ENCODE assay signal across 1 cellular context in the genomic region with DNA sequence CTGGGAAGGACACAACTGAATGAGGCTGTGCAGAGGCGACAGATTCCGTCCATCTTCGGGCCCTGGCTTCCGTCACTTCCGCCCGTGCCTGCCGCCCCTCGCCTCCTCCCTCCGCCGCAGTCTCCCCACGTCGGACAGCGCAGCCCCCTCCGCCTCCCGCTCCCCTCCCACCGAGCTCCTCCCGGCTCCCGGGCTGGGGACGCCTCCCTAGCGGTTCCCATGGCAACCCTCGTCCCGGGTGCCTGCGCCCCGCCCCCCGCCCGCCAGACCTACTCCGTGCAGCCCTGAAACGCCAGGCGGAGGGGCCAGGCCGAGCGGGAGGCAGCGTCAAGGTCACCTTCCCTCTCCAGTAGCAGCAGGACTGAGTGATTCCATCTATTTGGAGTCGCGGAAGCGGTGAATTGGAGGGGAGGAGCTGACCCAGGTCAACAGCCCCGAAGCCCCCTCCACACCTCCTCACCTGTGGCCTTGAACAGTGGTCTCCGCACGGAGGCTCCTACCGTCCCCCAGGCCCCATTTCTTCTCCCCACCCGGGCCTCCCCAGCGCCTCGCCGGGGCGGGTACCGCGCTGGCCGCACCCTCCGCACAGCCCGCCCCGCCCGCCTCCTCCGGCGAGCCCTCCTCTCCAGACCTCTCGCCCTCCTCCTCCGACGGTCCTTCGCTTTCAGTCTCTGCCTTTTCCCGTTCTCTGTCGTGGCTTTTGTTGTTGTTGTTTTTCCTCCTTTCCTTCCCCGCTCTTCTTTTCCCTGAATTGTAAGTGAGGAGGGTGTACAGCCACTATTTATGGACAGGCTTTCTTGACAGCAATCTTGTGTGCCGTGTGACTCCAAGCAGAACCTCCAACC.
TF ChIP-seq lines count a peak whose summit lies in the region.

No MANE protein-coding gene starts in this region.

TF ChIP-seq in K562, 482 proteins besides CTCF, POLR2A, EP300 and RAD21 (continued from another document and continues in another):
- TF ChIP-seq, protein P1, sequence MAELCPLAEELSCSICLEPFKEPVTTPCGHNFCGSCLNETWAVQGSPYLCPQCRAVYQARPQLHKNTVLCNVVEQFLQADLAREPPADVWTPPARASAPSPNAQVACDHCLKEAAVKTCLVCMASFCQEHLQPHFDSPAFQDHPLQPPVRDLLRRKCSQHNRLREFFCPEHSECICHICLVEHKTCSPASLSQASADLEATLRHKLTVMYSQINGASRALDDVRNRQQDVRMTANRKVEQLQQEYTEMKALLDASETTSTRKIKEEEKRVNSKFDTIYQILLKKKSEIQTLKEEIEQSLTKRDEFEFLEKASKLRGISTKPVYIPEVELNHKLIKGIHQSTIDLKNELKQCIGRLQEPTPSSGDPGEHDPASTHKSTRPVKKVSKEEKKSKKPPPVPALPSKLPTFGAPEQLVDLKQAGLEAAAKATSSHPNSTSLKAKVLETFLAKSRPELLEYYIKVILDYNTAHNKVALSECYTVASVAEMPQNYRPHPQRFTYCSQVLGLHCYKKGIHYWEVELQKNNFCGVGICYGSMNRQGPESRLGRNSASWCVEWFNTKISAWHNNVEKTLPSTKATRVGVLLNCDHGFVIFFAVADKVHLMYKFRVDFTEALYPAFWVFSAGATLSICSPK (IDR thresholded peaks at IDR 0.05; ENCODE audit: borderline replicate concordance), result no peak; the same call in 1 of the 2 replicates
- TF ChIP-seq NFIC (IDR thresholded peaks at IDR 0.05) (peak; percentile 64), SRSF9 (IDR thresholded peaks at IDR 0.05; ENCODE audit: borderline replicate concordance, low read depth, low read length) (no peak), ZNF263 (CRISPR knock-in tag; IDR thresholded peaks at IDR 0.05; ENCODE audit: borderline replicate concordance) (peak; percentile 90), BMI1 (IDR thresholded peaks at IDR 0.05; ENCODE audit: low read length) (peak; percentile 86), ZNF184 (CRISPR knock-in tag; IDR thresholded peaks at IDR 0.05) (no peak), POLR2B (IDR thresholded peaks at IDR 0.05; ENCODE audit: low read depth, partially characterized antibody) (peak; percentile 86), TAF9B (IDR thresholded peaks at IDR 0.05; ENCODE audit: partially characterized antibody) (peak; percentile 49), KDM5B (IDR thresholded peaks at IDR 0.05; ENCODE audit: insufficient replicate concordance, low read depth, low read length) (peak; percentile 67), ATF7 (IDR thresholded peaks at IDR 0.05) (peak; percentile 53; the same call in 1 of the 2 replicates), SRSF1 (IDR thresholded peaks at IDR 0.05; ENCODE audit: low read depth, low read length) (no peak), HDAC6 (IDR thresholded peaks at IDR 0.05; ENCODE audit: low read depth, low read length) (no peak), SUPT5H (IDR thresholded peaks at IDR 0.05) (peak; percentile 80), PML (IDR thresholded peaks at IDR 0.05; ENCODE audit: low read length) (peak; percentile 33; the same call in 1 of the 2 replicates), FOXM1 (IDR thresholded peaks at IDR 0.05; ENCODE audit: low read depth) (peak; percentile 23; the same call in 1 of the 2 replicates), FOXM1 (CRISPR knock-in tag; IDR thresholded peaks at IDR 0.05; ENCODE audit: low read depth) (no peak), TAF7 (tag; IDR thresholded peaks at IDR 0.05) (peak; percentile 81), MCM3 (IDR thresholded peaks at IDR 0.05) (peak; percentile 98; the same call in 1 of the 2 replicates), ZFP30 (CRISPR knock-in tag; IDR thresholded peaks at IDR 0.05; ENCODE audit: borderline replicate concordance) (no peak), GTF2E2 (tag; IDR thresholded peaks at IDR 0.05) (0 out of 2 replicates have a peak, but pooled peaks have one; percentile 39), CREB1 (IDR thresholded peaks at IDR 0.05) (peak; percentile 71), CREB1 (CRISPR knock-in tag; IDR thresholded peaks at IDR 0.05) (peak; percentile 78), GABPB1 (CRISPR knock-in tag; IDR thresholded peaks at IDR 0.05) (peak; percentile 93), PHTF2 (CRISPR knock-in tag; IDR thresholded peaks at IDR 0.05) (no peak), SIN3B (IDR thresholded peaks at IDR 0.05; ENCODE audit: low read depth) (peak; percentile 34; the same call in 1 of the 2 replicates), ZKSCAN1 (IDR thresholded peaks at IDR 0.05; ENCODE audit: low read depth, low read length) (peak; percentile 97), SOX6 (IDR thresholded peaks at IDR 0.05) (peak; percentile 26; the same call in 1 of the 2 replicates), SIN3A (IDR thresholded peaks at IDR 0.05; ENCODE audit: borderline replicate concordance in 2 of 2, control insufficient read depth in 1 of 2, low read depth in 2 of 2, low read length in 2 of 2) (peak; percentile 68 to 71; a peak in 2 of 4 replicates)
- TF ChIP-seq, protein P2, sequence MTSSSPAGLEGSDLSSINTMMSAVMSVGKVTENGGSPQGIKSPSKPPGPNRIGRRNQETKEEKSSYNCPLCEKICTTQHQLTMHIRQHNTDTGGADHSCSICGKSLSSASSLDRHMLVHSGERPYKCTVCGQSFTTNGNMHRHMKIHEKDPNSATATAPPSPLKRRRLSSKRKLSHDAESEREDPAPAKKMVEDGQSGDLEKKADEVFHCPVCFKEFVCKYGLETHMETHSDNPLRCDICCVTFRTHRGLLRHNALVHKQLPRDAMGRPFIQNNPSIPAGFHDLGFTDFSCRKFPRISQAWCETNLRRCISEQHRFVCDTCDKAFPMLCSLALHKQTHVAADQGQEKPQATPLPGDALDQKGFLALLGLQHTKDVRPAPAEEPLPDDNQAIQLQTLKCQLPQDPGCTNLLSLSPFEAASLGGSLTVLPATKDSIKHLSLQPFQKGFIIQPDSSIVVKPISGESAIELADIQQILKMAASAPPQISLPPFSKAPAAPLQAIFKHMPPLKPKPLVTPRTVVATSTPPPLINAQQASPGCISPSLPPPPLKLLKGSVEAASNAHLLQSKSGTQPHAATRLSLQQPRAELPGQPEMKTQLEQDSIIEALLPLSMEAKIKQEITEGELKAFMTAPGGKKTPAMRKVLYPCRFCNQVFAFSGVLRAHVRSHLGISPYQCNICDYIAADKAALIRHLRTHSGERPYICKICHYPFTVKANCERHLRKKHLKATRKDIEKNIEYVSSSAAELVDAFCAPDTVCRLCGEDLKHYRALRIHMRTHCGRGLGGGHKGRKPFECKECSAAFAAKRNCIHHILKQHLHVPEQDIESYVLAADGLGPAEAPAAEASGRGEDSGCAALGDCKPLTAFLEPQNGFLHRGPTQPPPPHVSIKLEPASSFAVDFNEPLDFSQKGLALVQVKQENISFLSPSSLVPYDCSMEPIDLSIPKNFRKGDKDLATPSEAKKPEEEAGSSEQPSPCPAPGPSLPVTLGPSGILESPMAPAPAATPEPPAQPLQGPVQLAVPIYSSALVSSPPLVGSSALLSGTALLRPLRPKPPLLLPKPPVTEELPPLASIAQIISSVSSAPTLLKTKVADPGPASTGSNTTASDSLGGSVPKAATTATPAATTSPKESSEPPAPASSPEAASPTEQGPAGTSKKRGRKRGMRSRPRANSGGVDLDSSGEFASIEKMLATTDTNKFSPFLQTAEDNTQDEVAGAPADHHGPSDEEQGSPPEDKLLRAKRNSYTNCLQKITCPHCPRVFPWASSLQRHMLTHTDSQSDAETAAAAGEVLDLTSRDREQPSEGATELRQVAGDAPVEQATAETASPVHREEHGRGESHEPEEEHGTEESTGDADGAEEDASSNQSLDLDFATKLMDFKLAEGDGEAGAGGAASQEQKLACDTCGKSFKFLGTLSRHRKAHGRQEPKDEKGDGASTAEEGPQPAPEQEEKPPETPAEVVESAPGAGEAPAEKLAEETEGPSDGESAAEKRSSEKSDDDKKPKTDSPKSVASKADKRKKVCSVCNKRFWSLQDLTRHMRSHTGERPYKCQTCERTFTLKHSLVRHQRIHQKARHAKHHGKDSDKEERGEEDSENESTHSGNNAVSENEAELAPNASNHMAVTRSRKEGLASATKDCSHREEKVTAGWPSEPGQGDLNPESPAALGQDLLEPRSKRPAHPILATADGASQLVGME (CRISPR knock-in tag; IDR thresholded peaks at IDR 0.05), result 0 out of 2 replicates have a peak, but pooled peaks have one; percentile 16
- TF ChIP-seq, protein P3, sequence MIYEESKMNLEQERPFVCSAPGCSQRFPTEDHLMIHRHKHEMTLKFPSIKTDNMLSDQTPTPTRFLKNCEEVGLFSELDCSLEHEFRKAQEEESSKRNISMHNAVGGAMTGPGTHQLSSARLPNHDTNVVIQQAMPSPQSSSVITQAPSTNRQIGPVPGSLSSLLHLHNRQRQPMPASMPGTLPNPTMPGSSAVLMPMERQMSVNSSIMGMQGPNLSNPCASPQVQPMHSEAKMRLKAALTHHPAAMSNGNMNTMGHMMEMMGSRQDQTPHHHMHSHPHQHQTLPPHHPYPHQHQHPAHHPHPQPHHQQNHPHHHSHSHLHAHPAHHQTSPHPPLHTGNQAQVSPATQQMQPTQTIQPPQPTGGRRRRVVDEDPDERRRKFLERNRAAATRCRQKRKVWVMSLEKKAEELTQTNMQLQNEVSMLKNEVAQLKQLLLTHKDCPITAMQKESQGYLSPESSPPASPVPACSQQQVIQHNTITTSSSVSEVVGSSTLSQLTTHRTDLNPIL (CRISPR knock-in tag; IDR thresholded peaks at IDR 0.05), result no peak
- TF ChIP-seq, protein P4, sequence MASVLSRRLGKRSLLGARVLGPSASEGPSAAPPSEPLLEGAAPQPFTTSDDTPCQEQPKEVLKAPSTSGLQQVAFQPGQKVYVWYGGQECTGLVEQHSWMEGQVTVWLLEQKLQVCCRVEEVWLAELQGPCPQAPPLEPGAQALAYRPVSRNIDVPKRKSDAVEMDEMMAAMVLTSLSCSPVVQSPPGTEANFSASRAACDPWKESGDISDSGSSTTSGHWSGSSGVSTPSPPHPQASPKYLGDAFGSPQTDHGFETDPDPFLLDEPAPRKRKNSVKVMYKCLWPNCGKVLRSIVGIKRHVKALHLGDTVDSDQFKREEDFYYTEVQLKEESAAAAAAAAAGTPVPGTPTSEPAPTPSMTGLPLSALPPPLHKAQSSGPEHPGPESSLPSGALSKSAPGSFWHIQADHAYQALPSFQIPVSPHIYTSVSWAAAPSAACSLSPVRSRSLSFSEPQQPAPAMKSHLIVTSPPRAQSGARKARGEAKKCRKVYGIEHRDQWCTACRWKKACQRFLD (CRISPR knock-in tag; IDR thresholded peaks at IDR 0.05), result peak; percentile 44; the same call in 1 of the 2 replicates
- TF ChIP-seq, protein P5, sequence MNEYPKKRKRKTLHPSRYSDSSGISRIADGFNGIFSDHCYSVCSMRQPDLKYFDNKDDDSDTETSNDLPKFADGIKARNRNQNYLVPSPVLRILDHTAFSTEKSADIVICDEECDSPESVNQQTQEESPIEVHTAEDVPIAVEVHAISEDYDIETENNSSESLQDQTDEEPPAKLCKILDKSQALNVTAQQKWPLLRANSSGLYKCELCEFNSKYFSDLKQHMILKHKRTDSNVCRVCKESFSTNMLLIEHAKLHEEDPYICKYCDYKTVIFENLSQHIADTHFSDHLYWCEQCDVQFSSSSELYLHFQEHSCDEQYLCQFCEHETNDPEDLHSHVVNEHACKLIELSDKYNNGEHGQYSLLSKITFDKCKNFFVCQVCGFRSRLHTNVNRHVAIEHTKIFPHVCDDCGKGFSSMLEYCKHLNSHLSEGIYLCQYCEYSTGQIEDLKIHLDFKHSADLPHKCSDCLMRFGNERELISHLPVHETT (CRISPR knock-in tag; conservative IDR thresholded peaks at IDR 0.05 in 1 of 2, IDR thresholded peaks at IDR 0.05 in 1 of 2), result peak in 1 of 2 experiments; percentile 80; a peak in 2 of 4 replicates
- TF ChIP-seq, protein P6, sequence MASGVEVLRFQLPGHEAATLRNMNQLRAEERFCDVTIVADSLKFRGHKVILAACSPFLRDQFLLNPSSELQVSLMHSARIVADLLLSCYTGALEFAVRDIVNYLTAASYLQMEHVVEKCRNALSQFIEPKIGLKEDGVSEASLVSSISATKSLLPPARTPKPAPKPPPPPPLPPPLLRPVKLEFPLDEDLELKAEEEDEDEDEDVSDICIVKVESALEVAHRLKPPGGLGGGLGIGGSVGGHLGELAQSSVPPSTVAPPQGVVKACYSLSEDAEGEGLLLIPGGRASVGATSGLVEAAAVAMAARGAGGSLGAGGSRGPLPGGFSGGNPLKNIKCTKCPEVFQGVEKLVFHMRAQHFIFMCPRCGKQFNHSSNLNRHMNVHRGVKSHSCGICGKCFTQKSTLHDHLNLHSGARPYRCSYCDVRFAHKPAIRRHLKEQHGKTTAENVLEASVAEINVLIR (CRISPR knock-in tag; IDR thresholded peaks at IDR 0.05), result no peak
- TF ChIP-seq, protein P7, sequence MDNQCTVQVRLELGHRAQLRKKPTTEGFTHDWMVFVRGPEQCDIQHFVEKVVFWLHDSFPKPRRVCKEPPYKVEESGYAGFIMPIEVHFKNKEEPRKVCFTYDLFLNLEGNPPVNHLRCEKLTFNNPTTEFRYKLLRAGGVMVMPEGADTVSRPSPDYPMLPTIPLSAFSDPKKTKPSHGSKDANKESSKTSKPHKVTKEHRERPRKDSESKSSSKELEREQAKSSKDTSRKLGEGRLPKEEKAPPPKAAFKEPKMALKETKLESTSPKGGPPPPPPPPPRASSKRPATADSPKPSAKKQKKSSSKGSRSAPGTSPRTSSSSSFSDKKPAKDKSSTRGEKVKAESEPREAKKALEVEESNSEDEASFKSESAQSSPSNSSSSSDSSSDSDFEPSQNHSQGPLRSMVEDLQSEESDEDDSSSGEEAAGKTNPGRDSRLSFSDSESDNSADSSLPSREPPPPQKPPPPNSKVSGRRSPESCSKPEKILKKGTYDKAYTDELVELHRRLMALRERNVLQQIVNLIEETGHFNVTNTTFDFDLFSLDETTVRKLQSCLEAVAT (IDR thresholded peaks at IDR 0.05), result peak; percentile 82 to 85; a peak in 3 of 4 replicates
- TF ChIP-seq, protein P8, sequence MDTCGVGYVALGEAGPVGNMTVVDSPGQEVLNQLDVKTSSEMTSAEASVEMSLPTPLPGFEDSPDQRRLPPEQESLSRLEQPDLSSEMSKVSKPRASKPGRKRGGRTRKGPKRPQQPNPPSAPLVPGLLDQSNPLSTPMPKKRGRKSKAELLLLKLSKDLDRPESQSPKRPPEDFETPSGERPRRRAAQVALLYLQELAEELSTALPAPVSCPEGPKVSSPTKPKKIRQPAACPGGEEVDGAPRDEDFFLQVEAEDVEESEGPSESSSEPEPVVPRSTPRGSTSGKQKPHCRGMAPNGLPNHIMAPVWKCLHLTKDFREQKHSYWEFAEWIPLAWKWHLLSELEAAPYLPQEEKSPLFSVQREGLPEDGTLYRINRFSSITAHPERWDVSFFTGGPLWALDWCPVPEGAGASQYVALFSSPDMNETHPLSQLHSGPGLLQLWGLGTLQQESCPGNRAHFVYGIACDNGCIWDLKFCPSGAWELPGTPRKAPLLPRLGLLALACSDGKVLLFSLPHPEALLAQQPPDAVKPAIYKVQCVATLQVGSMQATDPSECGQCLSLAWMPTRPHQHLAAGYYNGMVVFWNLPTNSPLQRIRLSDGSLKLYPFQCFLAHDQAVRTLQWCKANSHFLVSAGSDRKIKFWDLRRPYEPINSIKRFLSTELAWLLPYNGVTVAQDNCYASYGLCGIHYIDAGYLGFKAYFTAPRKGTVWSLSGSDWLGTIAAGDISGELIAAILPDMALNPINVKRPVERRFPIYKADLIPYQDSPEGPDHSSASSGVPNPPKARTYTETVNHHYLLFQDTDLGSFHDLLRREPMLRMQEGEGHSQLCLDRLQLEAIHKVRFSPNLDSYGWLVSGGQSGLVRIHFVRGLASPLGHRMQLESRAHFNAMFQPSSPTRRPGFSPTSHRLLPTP (IDR thresholded peaks at IDR 0.05; ENCODE audit: borderline replicate concordance, extremely low read depth, insufficient read length), result no peak
- TF ChIP-seq, protein P9, sequence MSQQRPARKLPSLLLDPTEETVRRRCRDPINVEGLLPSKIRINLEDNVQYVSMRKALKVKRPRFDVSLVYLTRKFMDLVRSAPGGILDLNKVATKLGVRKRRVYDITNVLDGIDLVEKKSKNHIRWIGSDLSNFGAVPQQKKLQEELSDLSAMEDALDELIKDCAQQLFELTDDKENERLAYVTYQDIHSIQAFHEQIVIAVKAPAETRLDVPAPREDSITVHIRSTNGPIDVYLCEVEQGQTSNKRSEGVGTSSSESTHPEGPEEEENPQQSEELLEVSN (IDR thresholded peaks at IDR 0.05; ENCODE audit: borderline replicate concordance in 1 of 2, extremely low read depth in 1 of 2, insufficient read depth in 1 of 2, insufficient read length in 1 of 2, low read depth in 1 of 2, low read length in 1 of 2, poor library complexity in 1 of 2, severe bottlenecking in 1 of 2), result peak in 1 of 2 experiments; percentile 39
